1 cellular context compared by ENCODE assay signal in genomic region chr12:48973531-48973930, GRCh38.
TF ChIP-seq lines count a peak whose summit lies in the region.

No MANE protein-coding gene starts in this region.

TF ChIP-seq in IMR-90, 13 proteins besides CTCF, POLR2A, EP300 and RAD21:
- TF ChIP-seq CEBPB (IDR thresholded peaks at IDR 0.05; ENCODE audit: low read depth, low read length): 0 out of 2 replicates have a peak, but pooled peaks have one; percentile 8
- no peak for TF ChIP-seq SMC3 (IDR thresholded peaks at IDR 0.05; ENCODE audit: low read depth, low read length)
